ENCODE assay signal across 8 cellular contexts in genomic region chr19:38683393-38684077, GRCh38. TPM values are rescaled to one million over a fixed set of nuclear protein-coding genes. Genes with fewer than 3 reads are reported as not detected.
A peak's percentile ranks its signal among the peaks of the same experiment; 100 is the strongest.
DNase-seq lines count a peak whose midpoint lies in the region; ATAC-seq and TF ChIP-seq lines count a peak whose summit lies in the region.

No MANE protein-coding gene starts in this region.

- H3K27ac Mint-ChIP-seq in activated naive CD4-positive, alpha-beta T cell treated with anti-CD3 and anti-CD28 coated beads, Interleukin-2, amount 50 U/mL, for 72 hours, result peak overlapping the region in 1 of 2 donors; percentile 67
- peak overlapping the region; percentile 100 for H3K27ac Mint-ChIP-seq in progenitor cell of endocrine pancreas

- H3K4me3 ChIP-seq in cardiac muscle cell, result no peak overlapping the region

- no peaks in the 10 kb centered on the region for H3K27me3 Mint-ChIP-seq in progenitor cell of endocrine pancreas

- H3K9me3 ChIP-seq in cardiac muscle cell (ENCODE audit: low read depth), result no peaks in the 10 kb centered on the region

- POLR2A ChIA-PET in RWPE1 (lab: Yijun Ruan, JAX; ENCODE audit: low non-redundant PET), result interaction anchor here (0.6 to 1.0 kb wide), 6 partner anchors 22 to 67 kb away, joined by 3 to 8 read pairs (median 5); partner anchors contain the start of gene ACTN4

- peaks cover 69% of the 10 kb centered on the region for H3K4me1 Mint-ChIP-seq in progenitor cell of endocrine pancreas (ENCODE audit: low read depth)

- peak overlapping the region; percentile 100 for H3K27ac ChIP-seq in RWPE1
- peak overlapping the region; percentile 96 for H3K27ac ChIP-seq in cardiac muscle cell

- H3K27me3 ChIP-seq in cardiac muscle cell, result no peaks in the 10 kb centered on the region

- CTCF ChIA-PET in RWPE1 (lab: Yijun Ruan, JAX), result interaction anchor here (0.5 to 0.7 kb wide), 2 partner anchors 16 to 33 kb away, joined by 3 to 11 read pairs; no protein-coding TSS in a partner anchor

- peak; percentile 65 for DNase-seq in stimulated activated naive CD4-positive, alpha-beta T cell treated with Interleukin-2 at 50 U/mL for 16 hours (lab: John Stamatoyannopoulos, UW)
- no peak for DNase-seq in stimulated activated naive CD4-positive, alpha-beta T cell (lab: John Stamatoyannopoulos, UW)
- DNase-seq in RWPE1 (ENCODE audit: low spot score), result peak; percentile 94
- peak; percentile 15 to 66 for DNase-seq in activated naive CD4-positive, alpha-beta T cell treated with anti-CD3 and anti-CD28 coated beads, Interleukin-2, amount 50 U/mL, for 72 hours (ENCODE audit: low spot score in 2 of 2)
- peak; percentile 56 to 92 for DNase-seq in cardiac muscle cell (ENCODE audit: low read depth in 1 of 2, low spot score in 1 of 2)
- DNase-seq in progenitor cell of endocrine pancreas (ENCODE audit: low spot score, unreplicated experiment), result peak; percentile 68

- ATAC-seq in activated naive CD4-positive, alpha-beta T cell treated with anti-CD3 and anti-CD28 coated beads, Interleukin-2, amount 50 U/mL, for 72 hours, result peak; percentile 57 to 78
- ATAC-seq in GM18867 (IDR thresholded peaks at IDR 0.05; ENCODE audit: unreplicated experiment) (no peak), GM19328 (IDR thresholded peaks at IDR 0.05; ENCODE audit: unreplicated experiment) (no peak)

- no peaks in the 10 kb centered on the region for H3K36me3 ChIP-seq in cardiac muscle cell

- H3K9me3 Mint-ChIP-seq in activated naive CD4-positive, alpha-beta T cell treated with anti-CD3 and anti-CD28 coated beads, Interleukin-2, amount 50 U/mL, for 72 hours, result peaks cover 0 to 6% of the 10 kb centered on the region in 2 donors
- peaks cover 3% of the 10 kb centered on the region for H3K9me3 Mint-ChIP-seq in progenitor cell of endocrine pancreas (ENCODE audit: low read depth)

- H3K4me1 ChIP-seq in cardiac muscle cell (ENCODE audit: low read depth), result peaks cover 43% of the 10 kb centered on the region

- H3K36me3 Mint-ChIP-seq in activated naive CD4-positive, alpha-beta T cell treated with anti-CD3 and anti-CD28 coated beads, Interleukin-2, amount 50 U/mL, for 72 hours, result peaks cover 4 to 11% of the 10 kb centered on the region in 2 donors
- H3K36me3 Mint-ChIP-seq in progenitor cell of endocrine pancreas (ENCODE audit: insufficient read depth), result peaks cover 15% of the 10 kb centered on the region

- H3K4me3 Mint-ChIP-seq in progenitor cell of endocrine pancreas (ENCODE audit: low read depth), result peak overlapping the region; percentile 49

- no peak for TF ChIP-seq CTCF in RWPE1 (conservative IDR thresholded peaks at IDR 0.05; ENCODE audit: low read depth)
- no peak for TF ChIP-seq CTCF in cardiac muscle cell (IDR thresholded peaks at IDR 0.05; ENCODE audit: low read depth, low read length)
- no peak for TF ChIP-seq CTCF in progenitor cell of endocrine pancreas (IDR thresholded peaks at IDR 0.05; ENCODE audit: unreplicated experiment)

RNA-seq across cellular contexts. Expression of gene ACTN4, which starts 36.1 kb away (rescaled TPM):
- total RNA-seq in activated naive CD4-positive, alpha-beta T cell treated with anti-CD3 and anti-CD28 coated beads, Interleukin-2, amount 50 U/mL, for 72 hours, result 100 to 1,000 TPM; 181 to 204 TPM
- total RNA-seq in cardiac muscle cell (391 and 465 TPM in 2 replicates), progenitor cell of endocrine pancreas (639 and 657 TPM in 2 replicates)
- polyA plus RNA-seq in cardiac muscle cell, result 70.2 and 77.4 TPM in 2 replicates

Comparison
In these comparisons a context has a peak if more than half of its experiments do, and no peak if none do; other contexts are left out.
1. DNase-seq: peak in stimulated activated naive CD4-positive, alpha-beta T cell treated with Interleukin-2 at 50 U/mL for 16 hours (single experiment), RWPE1 (single experiment), activated naive CD4-positive, alpha-beta T cell treated with anti-CD3 and anti-CD28 coated beads, Interleukin-2, amount 50 U/mL, for 72 hours (2 of 2), cardiac muscle cell (2 of 2) and progenitor cell of endocrine pancreas (single experiment); none in stimulated activated naive CD4-positive, alpha-beta T cell (0 of 6).
2. ATAC-seq: peak in activated naive CD4-positive, alpha-beta T cell treated with anti-CD3 and anti-CD28 coated beads, Interleukin-2, amount 50 U/mL, for 72 hours (2 of 2); none in GM18867 (single experiment) and GM19328 (single experiment).